In genomic region chr17:68356520-68356919, GRCh38 we compare ENCODE assay signal across 8 cellular contexts.
A peak's percentile ranks its signal among the peaks of the same experiment; 100 is the strongest.
DNase-seq lines count a peak whose midpoint lies in the region; ATAC-seq and TF ChIP-seq lines count a peak whose summit lies in the region.

No MANE protein-coding gene starts in this region.

- H3K27me3 Mint-ChIP-seq in activated CD8-positive, alpha-beta T cell treated with anti-CD3 and anti-CD28 coated beads for 36 hours = no peaks in the 10 kb centered on the region

- H3K4me1 Mint-ChIP-seq in activated CD8-positive, alpha-beta T cell treated with anti-CD3 and anti-CD28 coated beads for 36 hours (ENCODE audit: low read depth) = peaks cover 45% of the 10 kb centered on the region

- no peaks in the 10 kb centered on the region for H3K9me3 Mint-ChIP-seq in activated CD8-positive, alpha-beta T cell treated with anti-CD3 and anti-CD28 coated beads for 36 hours

- DNase-seq in activated CD8-positive, alpha-beta T cell treated with anti-CD3 and anti-CD28 coated beads for 36 hours = peak; percentile 81
- DNase-seq in NCI-H2081 treated with DMSO at 0.1 percent for 48 hours (lab: John Stamatoyannopoulos, UW) = no peak
- DNase-seq in DMS114 treated with DMSO at 0.1 percent for 48 hours (lab: John Stamatoyannopoulos, UW; ENCODE audit: unreplicated experiment) = no peak
- DNase-seq in head of caudate nucleus = no peak
- no peak for DNase-seq in HAP-1 (ENCODE audit: low spot score in 2 of 2)

- H3K36me3 Mint-ChIP-seq in activated CD8-positive, alpha-beta T cell treated with anti-CD3 and anti-CD28 coated beads for 36 hours (ENCODE audit: low read depth) = peaks cover 15% of the 10 kb centered on the region

- H3K27ac Mint-ChIP-seq in activated CD8-positive, alpha-beta T cell treated with anti-CD3 and anti-CD28 coated beads for 36 hours = peak overlapping the region; percentile 76

- no peaks in the 10 kb centered on the region for H3K27me3 ChIP-seq in mononuclear cell (ENCODE audit: insufficient read depth, low read length)
- H3K27me3 ChIP-seq in HAP-1 (ENCODE audit: low read depth) = no peaks in the 10 kb centered on the region

- peaks cover 79% of the 10 kb centered on the region for H3K4me1 ChIP-seq in mononuclear cell (ENCODE audit: insufficient read depth, low read length)
- no peaks in the 10 kb centered on the region for H3K4me1 ChIP-seq in HAP-1

- POLR2A ChIA-PET in activated CD8-positive, alpha-beta T cell treated with anti-CD3 and anti-CD28 coated beads for 36 hours (lab: Charles Lee) = interaction anchor here (0.7 to 3.9 kb wide), 4 partner anchors 10 to 119 kb away, joined by 3 to 20 read pairs (median 8); partner anchors contain the start of genes AMZ2, ARSG and SLC16A6

- no peaks in the 10 kb centered on the region for H3K9me3 ChIP-seq in mononuclear cell (ENCODE audit: low read depth, low read length)
- no peaks in the 10 kb centered on the region for H3K9me3 ChIP-seq in HAP-1

- CTCF ChIA-PET in activated CD8-positive, alpha-beta T cell treated with anti-CD3 and anti-CD28 coated beads for 36 hours (lab: Charles Lee) = interaction anchor here (1.4 to 4.5 kb wide), 4 partner anchors 8 to 109 kb away, joined by 3 to 21 read pairs (median 11); no protein-coding TSS in a partner anchor

- H3K4me3 ChIP-seq in mononuclear cell (ENCODE audit: low read length) = peak overlapping the region; percentile 13
- no peak overlapping the region for H3K4me3 ChIP-seq in HAP-1

- ATAC-seq in GM18907 (IDR thresholded peaks at IDR 0.05; ENCODE audit: unreplicated experiment) = peak; percentile 88
- peak; percentile 95 for ATAC-seq in HG03442 (IDR thresholded peaks at IDR 0.05; ENCODE audit: unreplicated experiment)
- peak; percentile 92 for ATAC-seq in activated CD8-positive, alpha-beta T cell treated with anti-CD3 and anti-CD28 coated beads for 36 hours

- H3K4me3 Mint-ChIP-seq in activated CD8-positive, alpha-beta T cell treated with anti-CD3 and anti-CD28 coated beads for 36 hours = peak overlapping the region; percentile 51

- no peaks in the 10 kb centered on the region for H3K36me3 ChIP-seq in HAP-1 (replicated peaks)

- in situ Hi-C loops in HAP-1 (cut with MboI; ENCODE audit: low sequenced_read_pairs) = no loop called here

- TF ChIP-seq CTCF in activated CD8-positive, alpha-beta T cell treated with anti-CD3 and anti-CD28 coated beads for 36 hours (IDR thresholded peaks at IDR 0.05) = no peak

- intact Hi-C loops in activated CD8-positive, alpha-beta T cell treated with anti-CD3 and anti-CD28 coated beads for 36 hours (cut with micrococcal nuclease) = loop anchor here (5.0 to 10.0 kb wide), 2 partner anchors 48 to 64 kb away; partner anchors contain the start of genes ARSG and SLC16A6
- intact Hi-C loops in head of caudate nucleus (cut with DNase I) = no loop called here
